23 cellular contexts compared by ENCODE assay signal in genomic region chr6:120304223-120304622, GRCh38.
"Had no signal": no experiment of that assay in that cellular context is flagged by ENCODE, and none has a peak within 500 bp of the region (broad histone marks: within the 10 kb centered on the region; RNA-seq: fewer than 3 reads in every experiment).

No MANE protein-coding gene starts in this region.

- H3K27me3 ChIP-seq: ascending aorta, body of pancreas, cardiac muscle cell, MG63 had no signal

- H3K36me3 ChIP-seq: ascending aorta, cardiac muscle cell, MG63 had no signal

- H3K4me3 ChIP-seq: ascending aorta, body of pancreas, cardiac muscle cell, MG63, PC-9 had no signal

- ATAC-seq: activated CD8-positive, alpha-beta T cell treated with anti-CD3 and anti-CD28 coated beads, Interleukin-2, amount 10 ng/mL, durations not matched to agents 7 days and 5 days; activated naive CD4-positive, alpha-beta T cell treated with anti-CD3 and anti-CD28 coated beads, Interleukin-2, amount 50 U/mL, for 72 hours; activated naive CD8-positive, alpha-beta T cell treated with anti-CD3 and anti-CD28 coated beads, Interleukin-2, amount 50 U/mL, for 24 hours; body of pancreas had no signal

- DNase-seq: activated CD4-positive, alpha-beta T cell treated with anti-CD3 and anti-CD28 coated beads for 48 hours; activated CD4-positive, alpha-beta T cell treated with anti-CD3 and anti-CD28 coated beads, Interleukin-2, amount 50 U/mL, for 4 hours; activated CD4-positive, CD25-positive, alpha-beta regulatory T cell treated with anti-CD3 and anti-CD28 coated beads, Interleukin-2, amount 50 U/mL, for 72 hours; activated CD8-positive, alpha-beta memory T cell treated with anti-CD3 and anti-CD28 coated beads, Interleukin-2, amount 50 U/mL, for 48 hours; activated CD8-positive, alpha-beta T cell treated with anti-CD3 and anti-CD28 coated beads, Interleukin-2, amount 10 ng/mL, durations not matched to agents 7 days and 5 days; activated effector memory CD4-positive, alpha-beta T cell treated with Interleukin-2 at 50 U/mL for 16 hours; activated naive CD4-positive, alpha-beta T cell; activated naive CD8-positive, alpha-beta T cell treated with anti-CD3 and anti-CD28 coated beads, Interleukin-2, amount 50 U/mL, for 24 hours; activated T-cell treated with anti-CD3 and anti-CD28 coated beads, Interleukin-2, amount 50 U/mL, for 1 hour; amniotic stem cell; body of pancreas; MG63; NCI-H1105 treated with DMSO at 0.1 percent for 48 hours; NCI-H146; NCI-H187 treated with DMSO at 0.1 percent for 48 hours; NCI-H2081 treated with DMSO at 0.1 percent for 48 hours; NCI-H446; NCI-H524; PC-9; SHP77 treated with DMSO at 0.1 percent for 48 hours had no signal
